Comparison of ENCODE assay signal across 14 cellular contexts in genomic region chr19:934197-934840, GRCh38. TPM values are rescaled to one million over a fixed set of nuclear protein-coding genes. Genes with fewer than 3 reads are reported as not detected.
A peak's percentile ranks its signal among the peaks of the same experiment; 100 is the strongest.
DNase-seq lines count a peak whose midpoint lies in the region; ATAC-seq and TF ChIP-seq lines count a peak whose summit lies in the region.
"Had no signal": no experiment of that assay in that cellular context is flagged by ENCODE, and none has a peak within 500 bp of the region (broad histone marks: within the 10 kb centered on the region; RNA-seq: fewer than 3 reads in every experiment).

No MANE protein-coding gene starts in this region.

- no peak overlapping the region for H3K27ac Mint-ChIP-seq in GM23338
- H3K27ac Mint-ChIP-seq: activated CD4-positive, alpha-beta memory T cell treated with anti-CD3 and anti-CD28 coated beads, Interleukin-2, amount 10 ng/mL, durations not matched to agents 7 days and 5 days; activated naive CD4-positive, alpha-beta T cell treated with anti-CD3 and anti-CD28 coated beads, Interleukin-2, amount 50 U/mL, for 24 hours; T-helper 2 cell treated with Interferon-gamma antibody and Interleukin-4, amounts not matched to agents 5 μg/mL and 100 μg/mL, for 36 hours had no signal

- TF ChIP-seq POLR2A in adrenal gland (IDR thresholded peaks at IDR 0.05) (no peak), stomach (IDR thresholded peaks at IDR 0.05) (no peak)

- H2AFZ ChIP-seq in GM23338, result no peak overlapping the region

- CTCF ChIA-PET in HEK293T (lab: Yijun Ruan, JAX), result no interaction called here

- H3K4me1 Mint-ChIP-seq in GM23338, result peaks cover 8% of the 10 kb centered on the region; the same call in 1 of the 3 replicates

- 84 to 88% (median 87%) methylated on average over 5 to 29 of the region's 29 CpGs for WGBS in adrenal gland, 4 donors
- 51 to 71% (median 53%) methylated on average over 28 to 29 of the region's 29 CpGs for WGBS in stomach, 5 donors

- H3K27me3 ChIP-seq in GM23338 (ENCODE audit: insufficient read depth), result no peaks in the 10 kb centered on the region
- no peaks in the 10 kb centered on the region for H3K27me3 ChIP-seq in adrenal gland
- no peaks in the 10 kb centered on the region for H3K27me3 ChIP-seq in lower lobe of right lung (ENCODE audit: low read depth)
- peaks cover 0 to 4% (median 0%) of the 10 kb centered on the region in 3 donors for H3K27me3 ChIP-seq in stomach

- H3K4me3 Mint-ChIP-seq in GM23338, result no peak overlapping the region
- H3K4me3 Mint-ChIP-seq: activated CD4-positive, alpha-beta memory T cell treated with anti-CD3 and anti-CD28 coated beads, Interleukin-2, amount 10 ng/mL, durations not matched to agents 7 days and 5 days; activated naive CD4-positive, alpha-beta T cell treated with anti-CD3 and anti-CD28 coated beads, Interleukin-2, amount 50 U/mL, for 24 hours; T-helper 2 cell treated with Interferon-gamma antibody and Interleukin-4, amounts not matched to agents 5 μg/mL and 100 μg/mL, for 36 hours had no signal

- peaks cover 8% of the 10 kb centered on the region; the same call in 1 of the 2 replicates for H3F3A ChIP-seq in GM23338 (replicated peaks; ENCODE audit: low read depth)

- TF ChIP-seq CTCF in GM23338 (conservative IDR thresholded peaks at IDR 0.05; ENCODE audit: low read depth in 2 of 2), result no peak
- TF ChIP-seq CTCF in adrenal gland (IDR thresholded peaks at IDR 0.05), result no peak
- TF ChIP-seq CTCF in lower lobe of right lung (IDR thresholded peaks at IDR 0.05), result no peak
- TF ChIP-seq CTCF in stomach (IDR thresholded peaks at IDR 0.05), result no peak

- H3K4me1 ChIP-seq in GM23338 (ENCODE audit: insufficient read depth) (peaks cover 10% of the 10 kb centered on the region; the same call in 1 of the 2 replicates), adrenal gland (replicated peaks in 1 of 2) (peaks cover 14 to 25% of the 10 kb centered on the region in 2 donors), lower lobe of right lung (peaks cover 46% of the 10 kb centered on the region), stomach (peaks cover 31 to 46% (median 42%) of the 10 kb centered on the region in 4 donors)

- H3K36me3 Mint-ChIP-seq in GM23338 (ENCODE audit: low read depth), result peaks cover 34% of the 10 kb centered on the region
- H3K36me3 Mint-ChIP-seq: activated naive CD4-positive, alpha-beta T cell treated with anti-CD3 and anti-CD28 coated beads, Interleukin-2, amount 50 U/mL, for 24 hours had no signal

- no peak for DNase-seq in GM23338 (ENCODE audit: low spot score)
- DNase-seq in adrenal gland, result peak in 1 of 7 donors; percentile 26
- DNase-seq in lower lobe of right lung, result no peak
- no peak for DNase-seq in stomach
- DNase-seq in NCI-H82 treated with DMSO at 0.1 percent for 48 hours (lab: John Stamatoyannopoulos, UW; ENCODE audit: unreplicated experiment), result no peak
- DNase-seq in NOMO-1 treated with dmso at 0.1 percent for 144 hours (lab: John Stamatoyannopoulos, UW; ENCODE audit: unreplicated experiment), result no peak
- DNase-seq in HEK293T (ENCODE audit: extremely low spot score), result no peak
- DNase-seq: activated CD4-positive, alpha-beta memory T cell treated with anti-CD3 and anti-CD28 coated beads, Interleukin-2, amount 10 ng/mL, durations not matched to agents 7 days and 5 days; KG1 had no signal

- H3K4me3 ChIP-seq in GM23338 (no peak overlapping the region), adrenal gland (no peak overlapping the region), lower lobe of right lung (peak overlapping the region; percentile 16), stomach (peak overlapping the region in 1 of 4 donors; percentile 2)

- intact Hi-C loops in adrenal gland (cut with DNase I) (no loop called here), lower lobe of right lung (cut with DNase I) (no loop called here), stomach (cut with DNase I; ENCODE audit: low total_unique reads) (no loop called here)

- no peak overlapping the region for H3K4me2 ChIP-seq in GM23338

- POLR2A ChIA-PET in HEK293T (lab: Yijun Ruan, JAX), result no interaction called here

- no peak for TF ChIP-seq EP300 in stomach (IDR thresholded peaks at IDR 0.05)

- H3K36me3 ChIP-seq in GM23338 (ENCODE audit: insufficient read depth) (no peaks in the 10 kb centered on the region; the same call in 1 of the 2 replicates), adrenal gland (replicated peaks in 1 of 2) (no peaks in the 10 kb centered on the region), lower lobe of right lung (peaks cover 13% of the 10 kb centered on the region), stomach (peaks cover 0 to 14% (median 12%) of the 10 kb centered on the region in 4 donors)

- no peaks in the 10 kb centered on the region for H3K9me2 ChIP-seq in GM23338 (ENCODE audit: insufficient read depth)

- peaks cover 5% of the 10 kb centered on the region for H3K27me3 Mint-ChIP-seq in GM23338 (ENCODE audit: insufficient read depth, low read depth, poor library complexity)
- H3K27me3 Mint-ChIP-seq: activated CD4-positive, alpha-beta memory T cell treated with anti-CD3 and anti-CD28 coated beads, Interleukin-2, amount 10 ng/mL, durations not matched to agents 7 days and 5 days; activated naive CD4-positive, alpha-beta T cell treated with anti-CD3 and anti-CD28 coated beads, Interleukin-2, amount 50 U/mL, for 24 hours had no signal

- ATAC-seq in GM23338 (no peak), lower lobe of right lung (peak; percentile 1 to 4), GM18519 (IDR thresholded peaks at IDR 0.05; ENCODE audit: low FRiP score, unreplicated experiment) (no peak)

- H3K27ac ChIP-seq in GM23338 (ENCODE audit: low read depth) (peak overlapping the region; percentile 55; the same call in 1 of the 2 replicates), adrenal gland (peak overlapping the region in 3 of 5 donors; percentile 65 to 73 (median 70)), lower lobe of right lung (peak overlapping the region; percentile 65), stomach (peak overlapping the region; percentile 49 to 85 (median 69))

- no peaks in the 10 kb centered on the region; the same call in 2 of the 3 replicates for H3K9me3 Mint-ChIP-seq in GM23338
- H3K9me3 Mint-ChIP-seq: activated naive CD4-positive, alpha-beta T cell treated with anti-CD3 and anti-CD28 coated beads, Interleukin-2, amount 50 U/mL, for 24 hours; T-helper 2 cell treated with Interferon-gamma antibody and Interleukin-4, amounts not matched to agents 5 μg/mL and 100 μg/mL, for 36 hours had no signal

- H3K9me3 ChIP-seq in adrenal gland (replicated peaks in 1 of 3) (no peaks in the 10 kb centered on the region), lower lobe of right lung (no peaks in the 10 kb centered on the region), stomach (no peaks in the 10 kb centered on the region)

- peaks cover 8% of the 10 kb centered on the region for H4K20me1 ChIP-seq in GM23338 (replicated peaks; ENCODE audit: insufficient read depth)

- H3K79me2 ChIP-seq in GM23338 (replicated peaks; ENCODE audit: insufficient read depth), result peaks cover 78% of the 10 kb centered on the region

TF ChIP-seq in GM23338, 12 proteins besides CTCF, POLR2A, EP300 and RAD21 (continues in another document):
- no peak for TF ChIP-seq POLR2AphosphoS5 (IDR thresholded peaks at IDR 0.05; ENCODE audit: low read depth)
- TF ChIP-seq STAT1 (IDR thresholded peaks at IDR 0.05; ENCODE audit: unreplicated experiment), result no peak

TF ChIP-seq in HEK293T, 16 proteins besides CTCF, POLR2A, EP300 and RAD21 (continues in another document):
- TF ChIP-seq FOXA1 (IDR thresholded peaks at IDR 0.05), result no peak
- no peak for TF ChIP-seq CTBP1 (IDR thresholded peaks at IDR 0.05; ENCODE audit: borderline replicate concordance)
- no peak for TF ChIP-seq ARNT (IDR thresholded peaks at IDR 0.05)
- no peak for TF ChIP-seq PKNOX1 (IDR thresholded peaks at IDR 0.05)

RNA-seq across cellular contexts. Expression of gene ARID3A, which starts 8.5 kb away (rescaled TPM):
- total RNA-seq in GM23338 (2014; rRNA removed; shearing (Covaris generic)), result 48.8 and 51.6 TPM in 2 replicates
- polyA plus RNA-seq in GM23338 (2016; fragmentation: Nextera tagmentation; extraction: Ambion mirVana) (33.6 and 36.6 TPM in 2 replicates), adrenal gland (1 to 10 TPM; 1.6 to 6.7 (median 2.1) TPM), stomach (1 to 10 TPM; 1.1 to 4.3 (median 2.1) TPM)
- total RNA-seq in adrenal gland (10 to 100 TPM in 1 of 8 donors, 1 to 10 TPM in 7; 4.2 to 10.2 (median 8.3) TPM), lower lobe of right lung (16.9 TPM), stomach (10 to 100 TPM in 2 of 5 donors, 1 to 10 TPM in 2, not detected in 1; 1.8 to 23.5 (median 8.6) TPM)

RNA-seq across cellular contexts. Expression of gene KISS1R, which starts 17.2 kb away (rescaled TPM):
- total RNA-seq in GM23338 (2014; rRNA removed; shearing (Covaris generic)), result 2.4 and 4.0 TPM in 2 replicates
- polyA plus RNA-seq in GM23338 (2016; fragmentation: Nextera tagmentation; extraction: Ambion mirVana) (0.78 and 1.0 TPM in 2 replicates), adrenal gland (not detected), stomach (not detected)
- total RNA-seq in adrenal gland (under 1 TPM in 1 of 8 donors, not detected in 7; 0.25 TPM), lower lobe of right lung (not detected), stomach (not detected)
- total RNA-seq: dermis blood vessel endothelial cell had no signal

RNA-seq across cellular contexts. Expression of gene R3HDM4, which starts 21.3 kb away (rescaled TPM):
- 87.1 and 87.8 TPM in 2 replicates for total RNA-seq in GM23338 (2014; rRNA removed; shearing (Covaris generic))
- polyA plus RNA-seq in GM23338 (2016; fragmentation: Nextera tagmentation; extraction: Ambion mirVana) (76.5 and 87.4 TPM in 2 replicates), adrenal gland (10 to 100 TPM; 19.8 to 59.5 (median 57.7) TPM), stomach (10 to 100 TPM; 47.1 to 63.8 (median 60.0) TPM)
- total RNA-seq in adrenal gland (10 to 100 TPM in 7 of 8 donors, 1 to 10 TPM in 1; 8.9 to 40.5 (median 29.6) TPM), lower lobe of right lung (46.0 TPM), stomach (10 to 100 TPM in 3 of 5 donors, 1 to 10 TPM in 2; 5.8 to 62.0 (median 29.7) TPM)

RNA-seq across cellular contexts. Expression of gene RNU6-9, which starts 41.0 kb away (rescaled TPM):
- total RNA-seq in GM23338 (2014; rRNA removed; shearing (Covaris generic)), result not detected in 2 replicates
- polyA plus RNA-seq in GM23338 (2016; fragmentation: Nextera tagmentation; extraction: Ambion mirVana) (not detected in 2 replicates), adrenal gland (not detected), stomach (not detected)
- total RNA-seq in adrenal gland (not detected), lower lobe of right lung (not detected), stomach (not detected)
- total RNA-seq: activated CD4-positive, alpha-beta memory T cell treated with anti-CD3 and anti-CD28 coated beads, Interleukin-2, amount 10 ng/mL, durations not matched to agents 7 days and 5 days; dermis blood vessel endothelial cell; glomerular endothelial cell had no signal

RNA-seq across cellular contexts. Expression of gene MED16, which starts 41.3 kb away (rescaled TPM):
- 62.3 and 73.6 TPM in 2 replicates for total RNA-seq in GM23338 (2014; rRNA removed; shearing (Covaris generic))
- polyA plus RNA-seq in GM23338 (2016; fragmentation: Nextera tagmentation; extraction: Ambion mirVana) (52.7 and 58.7 TPM in 2 replicates), adrenal gland (100 to 1,000 TPM in 2 of 3 donors, 1 to 10 TPM in 1; 5.3 to 139 (median 127) TPM), stomach (10 to 100 TPM; 49.0 to 74.0 (median 54.7) TPM)
- total RNA-seq in adrenal gland (100 to 1,000 TPM in 1 of 8 donors, 10 to 100 TPM in 7; 46.1 to 101 (median 62.6) TPM), lower lobe of right lung (46.1 TPM), stomach (100 to 1,000 TPM in 2 of 5 donors, 10 to 100 TPM in 3; 16.7 to 126 (median 82.1) TPM)

Comparison
In these comparisons a context has a peak if more than half of its experiments do, and no peak if none do; other contexts are left out.
1. ATAC-seq: peak in lower lobe of right lung (2 of 2); none in GM23338 (single experiment) and GM18519 (single experiment).
2. Peak in every context shown above with its lines, with median percentiles within 50 percentile points of each other: H3K27ac ChIP-seq.